In the genomic region with DNA sequence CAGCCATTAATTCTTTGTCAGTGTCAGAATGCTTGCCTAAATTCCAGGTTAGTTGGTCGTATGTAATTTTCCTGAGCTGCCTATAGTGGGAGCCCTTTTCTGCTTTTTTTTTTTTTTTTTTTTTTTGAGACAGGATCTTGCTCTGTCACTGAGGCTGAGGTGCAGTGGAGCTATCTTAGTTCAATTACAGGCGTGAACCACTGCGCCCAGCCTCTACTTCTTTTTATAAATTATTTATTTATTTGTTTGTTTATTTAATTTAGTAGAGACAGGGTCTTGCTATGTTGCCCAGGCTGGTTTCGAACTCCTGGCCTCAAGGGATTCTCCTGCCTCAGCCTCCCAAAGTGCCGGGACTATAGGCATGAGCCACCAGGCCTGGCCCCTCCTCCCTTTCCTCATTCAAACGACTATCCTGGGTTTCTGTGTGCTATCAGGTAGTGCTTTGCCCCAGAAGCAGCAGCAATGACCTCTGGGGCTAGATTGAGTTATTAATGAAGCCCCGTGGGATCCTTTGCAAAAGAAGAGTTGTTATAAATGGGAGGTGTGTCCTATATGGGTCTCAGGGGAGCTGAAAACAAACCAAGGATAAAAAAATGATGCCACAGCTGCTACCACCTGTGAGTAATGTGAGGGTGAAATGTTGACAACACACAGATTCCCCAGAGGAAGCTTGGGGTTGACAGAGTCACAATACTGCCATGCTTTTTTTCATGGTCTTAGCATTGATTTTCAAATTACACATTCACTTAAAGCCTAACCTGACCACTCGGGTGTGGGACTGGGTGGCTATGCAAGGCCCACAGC, we compare ENCODE assay signal across 1 cellular context.
TF ChIP-seq lines count a peak whose summit lies in the region.

No MANE protein-coding gene starts in this region.

TF ChIP-seq in GM23338, 12 proteins besides CTCF, POLR2A, EP300 and RAD21 (continued from another document):
- no peak for TF ChIP-seq CREB1 (CRISPR knock-in tag; IDR thresholded peaks at IDR 0.05; ENCODE audit: low read depth)
- no peak for TF ChIP-seq JUNB (IDR thresholded peaks at IDR 0.05; ENCODE audit: unreplicated experiment)
- no peak for TF ChIP-seq ZNF114 (CRISPR knock-in tag; IDR thresholded peaks at IDR 0.05)
- TF ChIP-seq EZH2phosphoT487 (IDR thresholded peaks at IDR 0.05; ENCODE audit: unreplicated experiment): no peak
- no peak for TF ChIP-seq ZNF331 (CRISPR knock-in tag; IDR thresholded peaks at IDR 0.05; ENCODE audit: low read depth)
TF ChIP-seq in GM23338: peak in this region for 0.
